In genomic region chr10:132282667-132283603, GRCh38 we compare ENCODE assay signal across 22 cellular contexts. TPM values are rescaled to one million over a fixed set of nuclear protein-coding genes. Genes with fewer than 3 reads are reported as not detected.
DNase-seq lines count a peak whose midpoint lies in the region; ATAC-seq and TF ChIP-seq lines count a peak whose summit lies in the region.
"Had no signal": no experiment of that assay in that cellular context is flagged by ENCODE, and none has a peak within 500 bp of the region (broad histone marks: within the 10 kb centered on the region; RNA-seq: fewer than 3 reads in every experiment).

No MANE protein-coding gene starts in this region.

- ATAC-seq in Right ventricle myocardium superior (ENCODE audit: poor library complexity) (no peak), Right ventricle myocardium inferior (no peak), aorta (ENCODE audit: low FRiP score) (peak; percentile 22)
- ATAC-seq: activated naive CD4-positive, alpha-beta T cell treated with anti-CD3 and anti-CD28 coated beads, Interleukin-2, amount 50 U/mL, for 72 hours; esophagus mucosa had no signal

- no peak overlapping the region for H3K4me3 ChIP-seq in adipocyte (ENCODE audit: low read length)
- H3K4me3 ChIP-seq in aorta (ENCODE audit: low read length in 2 of 2) = no peak overlapping the region
- H3K4me3 ChIP-seq in vagina = no peak overlapping the region
- H3K4me3 ChIP-seq: A549, HAP-1 had no signal

- no peak overlapping the region for H3K4me3 Mint-ChIP-seq in nephron progenitor cell
- H3K4me3 Mint-ChIP-seq: activated CD4-positive, alpha-beta T cell treated with anti-CD3 and anti-CD28 coated beads, Interleukin-2, amount 10 ng/mL, durations not matched to agents 24 days and 14 days had no signal

- H3K27ac ChIP-seq in aorta (ENCODE audit: low read depth in 1 of 2, low read length in 2 of 2) (no peak overlapping the region), vagina (no peak overlapping the region)
- H3K27ac ChIP-seq: A549 had no signal

- peaks cover 8% of the 10 kb centered on the region for H3K4me1 ChIP-seq in adipocyte (ENCODE audit: control insufficient read depth, insufficient read depth, low read length)
- no peaks in the 10 kb centered on the region for H3K4me1 ChIP-seq in aorta (ENCODE audit: control insufficient read depth in 1 of 2, insufficient read depth in 2 of 2, low read length in 2 of 2)
- peaks cover 6% of the 10 kb centered on the region for H3K4me1 ChIP-seq in vagina
- H3K4me1 ChIP-seq: A549, HAP-1 had no signal

- no peak overlapping the region for H3K9ac ChIP-seq in adipocyte (ENCODE audit: low read length)

- peaks cover 22% of the 10 kb centered on the region for H3K27me3 Mint-ChIP-seq in nephron progenitor cell (ENCODE audit: low read depth, poor library complexity)

- TF ChIP-seq CTCF in nephron progenitor cell (IDR thresholded peaks at IDR 0.05) = no peak
- TF ChIP-seq CTCF in vagina (IDR thresholded peaks at IDR 0.05) = no peak

- H3K27me3 ChIP-seq in adipocyte (replicated peaks; ENCODE audit: control insufficient read depth, insufficient read depth, low read length) (peaks cover 14% of the 10 kb centered on the region), aorta (ENCODE audit: control insufficient read depth in 1 of 2, insufficient read depth in 2 of 2, low read length in 1 of 2) (no peaks in the 10 kb centered on the region), vagina (no peaks in the 10 kb centered on the region)

- H3K36me3 Mint-ChIP-seq in nephron progenitor cell (ENCODE audit: low read depth) = no peaks in the 10 kb centered on the region

- H3K9me3 ChIP-seq in adipocyte (ENCODE audit: control insufficient read depth, low read length) (no peaks in the 10 kb centered on the region), aorta (ENCODE audit: control insufficient read depth, low read length) (no peaks in the 10 kb centered on the region), vagina (no peaks in the 10 kb centered on the region)
- H3K9me3 ChIP-seq: A549, HAP-1 had no signal

- intact Hi-C loops in Right ventricle myocardium superior (cut with DNase I) = no loop called here
- intact Hi-C loops in Right ventricle myocardium inferior (cut with DNase I) = no loop called here
- intact Hi-C loops in aorta (cut with DNase I) = no loop called here
- intact Hi-C loops in vagina (cut with DNase I) = no loop called here

- peaks cover 15% of the 10 kb centered on the region for H3K4me1 Mint-ChIP-seq in nephron progenitor cell

- peaks cover 9% of the 10 kb centered on the region for H3K9me3 Mint-ChIP-seq in nephron progenitor cell
- H3K9me3 Mint-ChIP-seq: activated CD4-positive, alpha-beta T cell treated with anti-CD3 and anti-CD28 coated beads, Interleukin-2, amount 10 ng/mL, durations not matched to agents 24 days and 14 days; activated naive CD4-positive, alpha-beta T cell treated with anti-CD3 and anti-CD28 coated beads, Interleukin-2, amount 50 U/mL, for 72 hours had no signal

- 30 to 37% methylated on average over 36 of the region's 36 CpGs for WGBS in aorta, 2 donors

- DNase-seq in Right ventricle myocardium superior (peak; percentile 24), Right ventricle myocardium inferior (ENCODE audit: missing footprints) (no peak), adipocyte (ENCODE audit: low read depth) (peak; percentile 21), nephron progenitor cell (no peak), aorta (peak; percentile 36 to 58), COLO829 (ENCODE audit: low spot score) (no peak), vagina (ENCODE audit: extremely low spot score in 2 of 2) (no peak)
- no peak for DNase-seq in activated CD4-positive, alpha-beta T cell treated with anti-CD3 and anti-CD28 coated beads for 48 hours
- DNase-seq: activated CD4-positive, alpha-beta T cell treated with anti-CD3 and anti-CD28 coated beads, Interleukin-2, amount 10 ng/mL, durations not matched to agents 24 days and 14 days; C1 segment of cervical spinal cord; cerebellar nuclear complex; effector CD4-positive, alpha-beta T cell; kidney glomerular epithelial cell; midbrain; NCI-H2081 treated with DMSO at 0.1 percent for 48 hours; NCI-H524 treated with DMSO at 0.1 percent for 48 hours; RPMI8226; SW 1271 had no signal

- no peak for TF ChIP-seq POLR2A in vagina (IDR thresholded peaks at IDR 0.05)

- H3K27ac Mint-ChIP-seq in nephron progenitor cell = peak overlapping the region; percentile 16
- H3K27ac Mint-ChIP-seq: activated CD4-positive, alpha-beta T cell treated with anti-CD3 and anti-CD28 coated beads, Interleukin-2, amount 10 ng/mL, durations not matched to agents 24 days and 14 days; activated naive CD4-positive, alpha-beta T cell treated with anti-CD3 and anti-CD28 coated beads, Interleukin-2, amount 50 U/mL, for 72 hours had no signal

- no peaks in the 10 kb centered on the region for H3K36me3 ChIP-seq in adipocyte (ENCODE audit: control insufficient read depth, insufficient read depth, low read length, severe bottlenecking)
- no peaks in the 10 kb centered on the region for H3K36me3 ChIP-seq in aorta (ENCODE audit: control insufficient read depth in 1 of 2, insufficient read depth in 2 of 2, low read length in 1 of 2)
- H3K36me3 ChIP-seq in vagina = no peaks in the 10 kb centered on the region
- H3K36me3 ChIP-seq: HAP-1 had no signal

RNA-seq across cellular contexts. Expression of gene STK32C, which starts 24.8 kb away (rescaled TPM):
- total RNA-seq in Right ventricle myocardium superior = 5.9 TPM
- 7.0 TPM for total RNA-seq in Right ventricle myocardium inferior
- 10 to 100 TPM in 1 of 2 donors, 1 to 10 TPM in 1; 7.1 to 12.2 TPM for total RNA-seq in aorta
- 10 to 100 TPM in 1 of 2 donors, 1 to 10 TPM in 1; 4.9 to 12.4 TPM for polyA plus RNA-seq in aorta
- total RNA-seq in vagina = 4.7 TPM

RNA-seq across cellular contexts. Expression of gene LRRC27, which starts 49.1 kb away (rescaled TPM):
- total RNA-seq in Right ventricle myocardium superior (3.9 TPM), Right ventricle myocardium inferior (4.2 TPM), aorta (10 to 100 TPM in 1 of 2 donors, 1 to 10 TPM in 1; 4.6 to 11.7 TPM), vagina (4.9 TPM)
- polyA plus RNA-seq in aorta = 1 to 10 TPM; 3.1 to 9.0 TPM

Comparison
In these comparisons a context has a peak if more than half of its experiments do, and no peak if none do; other contexts are left out.
1. DNase-seq: peak in Right ventricle myocardium superior (single experiment), adipocyte (single experiment) and aorta (2 of 2); none in Right ventricle myocardium inferior (single experiment), nephron progenitor cell (single experiment), activated CD4-positive, alpha-beta T cell treated with anti-CD3 and anti-CD28 coated beads for 48 hours (single experiment), COLO829 (single experiment) and vagina (0 of 2).